Comparison of ENCODE assay signal across 9 cellular contexts in the genomic region with DNA sequence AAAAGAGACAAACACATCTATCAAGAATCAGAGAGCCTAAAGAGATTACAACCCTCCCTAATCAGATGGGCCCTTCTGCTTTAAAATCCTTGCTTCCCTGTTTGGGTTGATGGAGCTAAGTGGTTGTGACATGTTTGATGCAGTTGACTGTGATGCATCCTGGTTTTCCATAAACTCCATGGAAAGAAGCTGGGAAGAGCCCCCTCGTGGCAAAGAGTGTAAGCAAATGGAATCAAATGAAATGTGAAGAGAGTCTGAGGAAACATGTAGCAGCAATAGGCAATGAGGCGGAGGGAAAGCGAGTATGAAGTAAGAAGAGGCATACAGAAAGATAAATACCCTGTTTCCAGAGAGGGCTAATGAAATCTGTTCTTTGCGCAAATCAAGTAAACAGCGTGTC.
DNase-seq lines count a peak whose midpoint lies in the region; ATAC-seq, FAIRE-seq and TF ChIP-seq lines count a peak whose summit lies in the region.
"Had no signal": no experiment of that assay in that cellular context is flagged by ENCODE, and none has a peak within 500 bp of the region (broad histone marks: within the 10 kb centered on the region; RNA-seq: fewer than 3 reads in every experiment).

No MANE protein-coding gene starts in this region.

- intact Hi-C loops in lower lobe of right lung (cut with DNase I) = no loop called here

- H3K27me3 Mint-ChIP-seq in WTC11 (ENCODE audit: low read depth) = no peaks in the 10 kb centered on the region
- H3K27me3 Mint-ChIP-seq: memory B cell had no signal

- POLR2A ChIA-PET in AG04449 (lab: Yijun Ruan, JAX) (no interaction called here), HEK293T (lab: Yijun Ruan, JAX) (no interaction called here), WTC11 (lab: Charles Lee) (no interaction called here)

- H3K27ac Mint-ChIP-seq in WTC11 = peak overlapping the region; percentile 25; the same call in 1 of the 2 replicates
- H3K27ac Mint-ChIP-seq: memory B cell had no signal

- no peak overlapping the region for H3K27ac ChIP-seq in lower lobe of right lung

- H3K4me1 Mint-ChIP-seq in WTC11 = peaks cover 28% of the 10 kb centered on the region
- H3K4me1 Mint-ChIP-seq: memory B cell had no signal

- no peaks in the 10 kb centered on the region for H3K9me3 Mint-ChIP-seq in WTC11

- H3K4me3 Mint-ChIP-seq in WTC11 = no peak overlapping the region
- H3K4me3 Mint-ChIP-seq: memory B cell had no signal

- no peaks in the 10 kb centered on the region for H3K4me1 ChIP-seq in lower lobe of right lung

- no peaks in the 10 kb centered on the region for H3K36me3 ChIP-seq in lower lobe of right lung

- CTCF ChIA-PET in AG04449 (lab: Yijun Ruan, JAX) (interaction anchor here (0.6 to 2.9 kb wide), 15 partner anchors 9 to 869 kb away, joined by 3 to 22 read pairs (median 3); partner anchors contain the start of gene PDE3A), HEK293T (lab: Yijun Ruan, JAX) (interaction anchor here (0.5 kb wide), 2 partner anchors 11 to 1902 kb away, joined by 3 to 4 read pairs; no protein-coding TSS in a partner anchor), WTC11 (lab: Charles Lee) (interaction anchor here (0.8 to 1.8 kb wide), 11 partner anchors 9 to 708 kb away, joined by 3 to 6 read pairs (median 3); partner anchors contain the start of gene PDE3A)

- no peaks in the 10 kb centered on the region for H3K36me3 Mint-ChIP-seq in WTC11
- H3K36me3 Mint-ChIP-seq: memory B cell had no signal

- H3K4me3 ChIP-seq in AG04449 (ENCODE audit: low read depth, low read length) = no peak overlapping the region
- H3K4me3 ChIP-seq in lower lobe of right lung = no peak overlapping the region

- TF ChIP-seq CTCF in AG04449 (IDR thresholded peaks at IDR 0.05; ENCODE audit: insufficient read depth, low read length, missing control alignments) (peak; percentile 33), WTC11 (IDR thresholded peaks at IDR 0.05) (0 out of 2 replicates have a peak, but pooled peaks have one; percentile 16), lower lobe of right lung (IDR thresholded peaks at IDR 0.05) (no peak)

- no peak for FAIRE-seq in HTR-8/SVneo (lab: Jason Lieb, UNC)

- no peaks in the 10 kb centered on the region for H3K9me3 ChIP-seq in lower lobe of right lung

- ATAC-seq in WTC11 (peak; percentile 84), HG02852 (IDR thresholded peaks at IDR 0.05; ENCODE audit: unreplicated experiment) (no peak), lower lobe of right lung (no peak)

- no peaks in the 10 kb centered on the region for H3K27me3 ChIP-seq in lower lobe of right lung (ENCODE audit: low read depth)

- DNase-seq in AG04449 (ENCODE audit: low read depth, low spot score) = no peak
- DNase-seq in HEK293T (ENCODE audit: extremely low spot score) = peak; percentile 35
- DNase-seq in WTC11 (ENCODE audit: low spot score) = peak; percentile 31
- peak; percentile 51 for DNase-seq in iPS-NIHi7 (ENCODE audit: extremely low spot score)
- no peak for DNase-seq in HTR-8/SVneo (ENCODE audit: insufficient read length, low spot score)
- no peak for DNase-seq in lower lobe of right lung
- no peak for DNase-seq in stimulated activated naive CD4-positive, alpha-beta T cell treated with Interleukin-2 at 50 U/mL for 16 hours (lab: John Stamatoyannopoulos, UW)

TF ChIP-seq in HEK293T, 16 proteins besides CTCF, POLR2A, EP300 and RAD21:
- TF ChIP-seq FOXK2 (IDR thresholded peaks at IDR 0.05) = no peak
- TF ChIP-seq BHLHE40 (IDR thresholded peaks at IDR 0.05; ENCODE audit: borderline replicate concordance) = no peak
- no peak for TF ChIP-seq NFRKB (IDR thresholded peaks at IDR 0.05)
- no peak for TF ChIP-seq L3MBTL2 (conservative IDR thresholded peaks at IDR 0.05)
- TF ChIP-seq ARNT (IDR thresholded peaks at IDR 0.05) = no peak
- no peak for TF ChIP-seq SUZ12 (IDR thresholded peaks at IDR 0.05)
- no peak for TF ChIP-seq ELF4 (IDR thresholded peaks at IDR 0.05)
- no peak for TF ChIP-seq TARDBP (IDR thresholded peaks at IDR 0.05)
- no peak for TF ChIP-seq FOXM1 (IDR thresholded peaks at IDR 0.05; ENCODE audit: borderline replicate concordance)
- no peak for TF ChIP-seq SP1 (IDR thresholded peaks at IDR 0.05)
- TF ChIP-seq FOXA1 (IDR thresholded peaks at IDR 0.05) = no peak
- no peak for TF ChIP-seq ZNF384 (IDR thresholded peaks at IDR 0.05)
- TF ChIP-seq PKNOX1 (IDR thresholded peaks at IDR 0.05) = no peak
- no peak for TF ChIP-seq LEF1 (IDR thresholded peaks at IDR 0.05; ENCODE audit: borderline replicate concordance)
- no peak for TF ChIP-seq CTBP1 (IDR thresholded peaks at IDR 0.05; ENCODE audit: borderline replicate concordance)

TF ChIP-seq in WTC11, 78 proteins besides CTCF, POLR2A, EP300 and RAD21:
- TF ChIP-seq IRF2 (CRISPR knock-in tag; IDR thresholded peaks at IDR 0.05; ENCODE audit: borderline replicate concordance, low read depth) (no peak), TEAD4 (CRISPR knock-in tag; IDR thresholded peaks at IDR 0.05) (no peak), ZBTB43 (CRISPR knock-in tag; IDR thresholded peaks at IDR 0.05) (no peak), JUN (CRISPR knock-in tag; IDR thresholded peaks at IDR 0.05) (no peak), CREB1 (CRISPR knock-in tag; IDR thresholded peaks at IDR 0.05) (no peak), ATF1 (CRISPR knock-in tag; IDR thresholded peaks at IDR 0.05) (no peak), ZNF396 (CRISPR knock-in tag; IDR thresholded peaks at IDR 0.05; ENCODE audit: borderline replicate concordance) (no peak), SP1 (CRISPR knock-in tag; conservative IDR thresholded peaks at IDR 0.05) (no peak), JAZF1 (CRISPR knock-in tag; IDR thresholded peaks at IDR 0.05) (no peak), ZNF232 (CRISPR knock-in tag; IDR thresholded peaks at IDR 0.05) (no peak), CBFB (CRISPR knock-in tag; IDR thresholded peaks at IDR 0.05; ENCODE audit: low read depth) (no peak), FOXK1 (CRISPR knock-in tag; IDR thresholded peaks at IDR 0.05) (no peak)
- TF ChIP-seq, protein P1, sequence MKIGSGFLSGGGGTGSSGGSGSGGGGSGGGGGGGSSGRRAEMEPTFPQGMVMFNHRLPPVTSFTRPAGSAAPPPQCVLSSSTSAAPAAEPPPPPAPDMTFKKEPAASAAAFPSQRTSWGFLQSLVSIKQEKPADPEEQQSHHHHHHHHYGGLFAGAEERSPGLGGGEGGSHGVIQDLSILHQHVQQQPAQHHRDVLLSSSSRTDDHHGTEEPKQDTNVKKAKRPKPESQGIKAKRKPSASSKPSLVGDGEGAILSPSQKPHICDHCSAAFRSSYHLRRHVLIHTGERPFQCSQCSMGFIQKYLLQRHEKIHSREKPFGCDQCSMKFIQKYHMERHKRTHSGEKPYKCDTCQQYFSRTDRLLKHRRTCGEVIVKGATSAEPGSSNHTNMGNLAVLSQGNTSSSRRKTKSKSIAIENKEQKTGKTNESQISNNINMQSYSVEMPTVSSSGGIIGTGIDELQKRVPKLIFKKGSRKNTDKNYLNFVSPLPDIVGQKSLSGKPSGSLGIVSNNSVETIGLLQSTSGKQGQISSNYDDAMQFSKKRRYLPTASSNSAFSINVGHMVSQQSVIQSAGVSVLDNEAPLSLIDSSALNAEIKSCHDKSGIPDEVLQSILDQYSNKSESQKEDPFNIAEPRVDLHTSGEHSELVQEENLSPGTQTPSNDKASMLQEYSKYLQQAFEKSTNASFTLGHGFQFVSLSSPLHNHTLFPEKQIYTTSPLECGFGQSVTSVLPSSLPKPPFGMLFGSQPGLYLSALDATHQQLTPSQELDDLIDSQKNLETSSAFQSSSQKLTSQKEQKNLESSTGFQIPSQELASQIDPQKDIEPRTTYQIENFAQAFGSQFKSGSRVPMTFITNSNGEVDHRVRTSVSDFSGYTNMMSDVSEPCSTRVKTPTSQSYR (CRISPR knock-in tag; IDR thresholded peaks at IDR 0.05) = no peak
- TF ChIP-seq, protein P2, sequence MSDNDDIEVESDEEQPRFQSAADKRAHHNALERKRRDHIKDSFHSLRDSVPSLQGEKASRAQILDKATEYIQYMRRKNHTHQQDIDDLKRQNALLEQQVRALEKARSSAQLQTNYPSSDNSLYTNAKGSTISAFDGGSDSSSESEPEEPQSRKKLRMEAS (CRISPR knock-in tag; IDR thresholded peaks at IDR 0.05) = no peak
- TF ChIP-seq, protein P3, sequence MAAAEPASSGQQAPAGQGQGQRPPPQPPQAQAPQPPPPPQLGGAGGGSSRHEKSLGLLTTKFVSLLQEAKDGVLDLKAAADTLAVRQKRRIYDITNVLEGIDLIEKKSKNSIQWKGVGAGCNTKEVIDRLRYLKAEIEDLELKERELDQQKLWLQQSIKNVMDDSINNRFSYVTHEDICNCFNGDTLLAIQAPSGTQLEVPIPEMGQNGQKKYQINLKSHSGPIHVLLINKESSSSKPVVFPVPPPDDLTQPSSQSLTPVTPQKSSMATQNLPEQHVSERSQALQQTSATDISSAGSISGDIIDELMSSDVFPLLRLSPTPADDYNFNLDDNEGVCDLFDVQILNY (CRISPR knock-in tag; IDR thresholded peaks at IDR 0.05) = no peak
- TF ChIP-seq, protein P4, sequence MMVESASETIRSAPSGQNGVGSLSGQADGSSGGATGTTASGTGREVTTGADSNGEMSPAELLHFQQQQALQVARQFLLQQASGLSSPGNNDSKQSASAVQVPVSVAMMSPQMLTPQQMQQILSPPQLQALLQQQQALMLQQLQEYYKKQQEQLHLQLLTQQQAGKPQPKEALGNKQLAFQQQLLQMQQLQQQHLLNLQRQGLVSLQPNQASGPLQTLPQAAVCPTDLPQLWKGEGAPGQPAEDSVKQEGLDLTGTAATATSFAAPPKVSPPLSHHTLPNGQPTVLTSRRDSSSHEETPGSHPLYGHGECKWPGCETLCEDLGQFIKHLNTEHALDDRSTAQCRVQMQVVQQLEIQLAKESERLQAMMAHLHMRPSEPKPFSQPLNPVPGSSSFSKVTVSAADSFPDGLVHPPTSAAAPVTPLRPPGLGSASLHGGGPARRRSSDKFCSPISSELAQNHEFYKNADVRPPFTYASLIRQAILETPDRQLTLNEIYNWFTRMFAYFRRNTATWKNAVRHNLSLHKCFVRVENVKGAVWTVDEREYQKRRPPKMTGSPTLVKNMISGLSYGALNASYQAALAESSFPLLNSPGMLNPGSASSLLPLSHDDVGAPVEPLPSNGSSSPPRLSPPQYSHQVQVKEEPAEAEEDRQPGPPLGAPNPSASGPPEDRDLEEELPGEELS (CRISPR knock-in tag; IDR thresholded peaks at IDR 0.05) = no peak

Comparison
In these comparisons a context has a peak if more than half of its experiments do, and no peak if none do; other contexts are left out.
1. DNase-seq: peak in HEK293T (single experiment), WTC11 (single experiment) and iPS-NIHi7 (single experiment); none in AG04449 (single experiment), HTR-8/SVneo (single experiment), lower lobe of right lung (single experiment) and stimulated activated naive CD4-positive, alpha-beta T cell treated with Interleukin-2 at 50 U/mL for 16 hours (single experiment).